In the genomic region with DNA sequence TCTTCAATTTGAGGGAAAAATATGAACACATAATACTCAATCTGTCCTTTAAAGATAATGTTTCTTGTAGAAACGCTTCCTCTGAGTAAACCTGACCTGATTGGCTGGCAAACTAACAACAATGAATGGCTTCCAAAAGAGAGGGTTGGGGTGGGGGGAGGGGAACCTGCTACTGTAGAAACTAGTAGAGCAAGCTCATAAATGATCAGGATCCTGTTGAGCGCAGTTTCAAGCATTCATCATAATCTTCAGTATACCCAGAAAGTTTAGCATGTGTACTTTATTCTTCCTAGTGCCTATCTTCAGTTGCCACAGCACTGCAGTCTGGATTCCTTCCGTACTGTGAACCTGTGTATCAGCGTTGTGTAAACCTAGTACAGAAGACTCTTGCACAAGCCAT, we compare ENCODE assay signal across 28 cellular contexts.
"Had no signal": no experiment of that assay in that cellular context is flagged by ENCODE, and none has a peak within 500 bp of the region (broad histone marks: within the 10 kb centered on the region; RNA-seq: fewer than 3 reads in every experiment).

No MANE protein-coding gene starts in this region.

- H3K27me3 Mint-ChIP-seq: activated naive CD8-positive, alpha-beta T cell treated with anti-CD3 and anti-CD28 coated beads for 36 hours; brain; naive B cell; T-cell had no signal

- H3K9me3 ChIP-seq: adrenal gland, ascending aorta, gastrocnemius medialis, ovary, psoas muscle, sigmoid colon, tibial nerve had no signal

- H3K27ac Mint-ChIP-seq: activated naive CD8-positive, alpha-beta T cell treated with anti-CD3 and anti-CD28 coated beads for 36 hours; endodermal cell; naive B cell; T-cell; T-helper 2 cell treated with Interferon-gamma antibody and Interleukin-4, amounts not matched to agents 5 μg/mL and 100 μg/mL, for 36 hours had no signal

- H3K4me3 ChIP-seq: adrenal gland, ascending aorta, gastrocnemius medialis, ovary, psoas muscle, sigmoid colon, tibial nerve had no signal

- H3K9me3 Mint-ChIP-seq: activated naive CD4-positive, alpha-beta T cell treated with anti-CD3 and anti-CD28 coated beads for 36 hours; activated naive CD8-positive, alpha-beta T cell treated with anti-CD3 and anti-CD28 coated beads for 36 hours; brain; endodermal cell; naive B cell; T-cell; T-helper 2 cell treated with Interferon-gamma antibody and Interleukin-4, amounts not matched to agents 5 μg/mL and 100 μg/mL, for 36 hours had no signal

- FAIRE-seq: keratinocyte, small intestine had no signal

- H3K27ac ChIP-seq: adrenal gland, ascending aorta, epithelial cell of prostate, gastrocnemius medialis, ovary, psoas muscle, sigmoid colon, tibial nerve had no signal

- DNase-seq: activated CD4-positive, alpha-beta T cell treated with anti-CD3 and anti-CD28 coated beads for 4 hours; activated CD4-positive, alpha-beta T cell treated with anti-CD3 and anti-CD28 coated beads, Interleukin-2, amount 50 U/mL, for 48 hours; activated CD4-positive, CD25-positive, alpha-beta regulatory T cell; activated CD8-positive, alpha-beta memory T cell treated with anti-CD3 and anti-CD28 coated beads for 24 hours; activated effector memory CD4-positive, alpha-beta T cell treated with anti-CD3 and anti-CD28 coated beads, Interleukin-2, amount 50 U/mL, for 16 hours; activated naive CD4-positive, alpha-beta T cell treated with anti-CD3 and anti-CD28 coated beads for 36 hours; activated naive CD8-positive, alpha-beta T cell treated with anti-CD3 and anti-CD28 coated beads for 36 hours; adrenal gland; endodermal cell; gastrocnemius medialis; hippocampal formation; left cardiac atrium; left ventricle myocardium superior; naive B cell; ovary; psoas muscle; sigmoid colon; small intestine; stimulated activated CD4-positive, alpha-beta T cell treated with anti-CD3 and anti-CD28 coated beads, Interleukin-4, amount 100 ng/mL, for 4 hours; stimulated activated CD8-positive, alpha-beta memory T cell treated with anti-CD3 and anti-CD28 coated beads, Interleukin-4, amount 100 ng/mL, for 48 hours; stimulated activated naive CD4-positive, alpha-beta T cell; T-cell had no signal

- H3K4me1 ChIP-seq: adrenal gland, ascending aorta, gastrocnemius medialis, psoas muscle, sigmoid colon, tibial nerve had no signal

- ATAC-seq: left cardiac atrium, left ventricle myocardium superior, psoas muscle, T-cell had no signal

- H3K36me3 ChIP-seq: ovary had no signal

- H3K4me3 Mint-ChIP-seq: activated naive CD4-positive, alpha-beta T cell treated with anti-CD3 and anti-CD28 coated beads for 36 hours; activated naive CD8-positive, alpha-beta T cell treated with anti-CD3 and anti-CD28 coated beads for 36 hours; brain; endodermal cell; naive B cell; T-cell; T-helper 2 cell treated with Interferon-gamma antibody and Interleukin-4, amounts not matched to agents 5 μg/mL and 100 μg/mL, for 36 hours had no signal

- H3K4me1 Mint-ChIP-seq: brain, endodermal cell, naive B cell had no signal

- H3K27me3 ChIP-seq: adrenal gland, ascending aorta, gastrocnemius medialis, ovary, sigmoid colon, tibial nerve had no signal
